In the genomic region with DNA sequence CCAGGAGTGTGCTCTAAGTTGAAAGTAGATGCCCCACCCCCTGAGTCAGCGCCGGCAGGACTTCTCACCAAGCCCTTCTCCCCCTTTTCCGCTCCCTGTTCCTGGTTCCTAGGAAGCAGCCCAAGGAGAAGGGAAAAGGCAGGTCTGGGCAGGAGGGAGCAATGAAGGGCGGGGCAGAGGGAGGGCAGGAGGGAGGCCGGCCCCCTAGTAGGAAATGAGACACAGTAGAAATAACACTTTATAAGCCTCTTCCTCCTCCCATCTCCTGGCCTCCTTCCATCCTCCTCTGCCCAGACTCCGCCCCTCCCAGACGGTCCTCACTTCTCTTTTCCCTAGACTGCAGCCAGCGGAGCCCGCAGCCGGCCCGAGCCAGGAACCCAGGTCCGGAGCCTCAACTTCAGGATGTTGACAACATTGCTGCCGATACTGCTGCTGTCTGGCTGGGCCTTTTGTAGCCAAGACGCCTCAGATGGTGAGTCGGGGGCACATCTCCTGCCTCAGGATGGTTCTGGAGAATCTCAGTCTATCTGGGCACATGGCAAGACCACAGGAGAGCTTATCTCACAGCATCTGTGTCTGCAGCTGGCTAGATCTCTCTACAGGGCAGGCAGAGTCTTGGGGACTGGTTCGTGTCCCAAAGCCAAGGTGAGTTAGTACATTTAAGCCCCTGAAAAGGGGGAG, we compare ENCODE assay signal across 8 cellular contexts. TPM values are rescaled to one million over a fixed set of nuclear protein-coding genes. Genes with fewer than 3 reads are reported as not detected.
A peak's percentile ranks its signal among the peaks of the same experiment; 100 is the strongest.
DNase-seq lines count a peak whose midpoint lies in the region; ATAC-seq, FAIRE-seq and TF ChIP-seq lines count a peak whose summit lies in the region.

Gene PROCR (plus strand): TSS at position 320 of the 681 bp plus-strand sequence. CDS start 83 bp downstream, at position 403.

- peak within 1 kb of the TSS; percentile 25 to 47 (median 36) for H3K4me3 ChIP-seq in upper lobe of left lung

- ATAC-seq in upper lobe of left lung (ENCODE audit: low FRiP score in 2 of 2) (peak; percentile 92 to 95), HG02678 (IDR thresholded peaks at IDR 0.05; ENCODE audit: unreplicated experiment) (no peak)

- no peaks in the 10 kb centered on the region for H3K9me3 Mint-ChIP-seq in activated CD4-positive, alpha-beta memory T cell treated with anti-CD3 and anti-CD28 coated beads, Interleukin-2, amount 10 ng/mL, durations not matched to agents 7 days and 5 days

- POLR2A ChIA-PET in activated CD4-positive, alpha-beta memory T cell treated with anti-CD3 and anti-CD28 coated beads, Interleukin-2, amount 10 ng/mL, durations not matched to agents 7 days and 5 days (lab: Charles Lee) = no interaction called here

- peaks cover 0 to 9% (median 3%) of the 10 kb centered on the region in 4 donors for H3K36me3 ChIP-seq in upper lobe of left lung

- CTCF ChIA-PET in activated CD4-positive, alpha-beta memory T cell treated with anti-CD3 and anti-CD28 coated beads, Interleukin-2, amount 10 ng/mL, durations not matched to agents 7 days and 5 days (lab: Charles Lee) = no interaction called here

- H3K27me3 ChIP-seq in upper lobe of left lung = no peaks in the 10 kb centered on the region

- TF ChIP-seq CTCF in upper lobe of left lung (IDR thresholded peaks at IDR 0.05) = no peak

- WGBS in upper lobe of left lung, 2 donors = 6 to 7% methylated on average over 14 to 16 of the region's 16 CpGs

- H3K36me3 Mint-ChIP-seq in activated CD4-positive, alpha-beta memory T cell treated with anti-CD3 and anti-CD28 coated beads, Interleukin-2, amount 10 ng/mL, durations not matched to agents 7 days and 5 days (ENCODE audit: low read depth) = no peaks in the 10 kb centered on the region

- H3K4me1 ChIP-seq in upper lobe of left lung = peaks cover 8 to 32% (median 22%) of the 10 kb centered on the region in 4 donors

- no peak for TF ChIP-seq EP300 in upper lobe of left lung (IDR thresholded peaks at IDR 0.05)

- no peaks in the 10 kb centered on the region for H3K27me3 Mint-ChIP-seq in activated CD4-positive, alpha-beta memory T cell treated with anti-CD3 and anti-CD28 coated beads, Interleukin-2, amount 10 ng/mL, durations not matched to agents 7 days and 5 days

- TF ChIP-seq POLR2A in upper lobe of left lung (IDR thresholded peaks at IDR 0.05) = peak in 1 of 4 donors; percentile 20

- H3K4me1 Mint-ChIP-seq in activated CD4-positive, alpha-beta memory T cell treated with anti-CD3 and anti-CD28 coated beads, Interleukin-2, amount 10 ng/mL, durations not matched to agents 7 days and 5 days = peaks cover 13% of the 10 kb centered on the region

- H3K9me3 ChIP-seq in upper lobe of left lung = no peaks in the 10 kb centered on the region

- DNase-seq in NCI-H187 treated with DMSO at 0.1 percent for 48 hours (lab: John Stamatoyannopoulos, UW) (peak; percentile 12), fibroblast of gingiva (ENCODE audit: low read depth) (peak; percentile 78), mucosa of gallbladder (ENCODE audit: low spot score) (peak; percentile 85), upper lobe of left lung (peak; percentile 83 to 89)
- DNase-seq in activated CD4-positive, alpha-beta memory T cell treated with anti-CD3 and anti-CD28 coated beads, Interleukin-2, amount 10 ng/mL, durations not matched to agents 7 days and 5 days = no peak
- DNase-seq in activated effector memory CD4-positive, alpha-beta T cell treated with Interleukin-2 at 50 U/mL for 16 hours = no peak

- peak within 1 kb of the TSS in 3 of 4 donors; percentile 58 to 66 (median 63) for H3K27ac ChIP-seq in upper lobe of left lung

- FAIRE-seq in G401.6 (lab: Jason Lieb, UNC) = peak; percentile 98

- H3K4me3 Mint-ChIP-seq in activated CD4-positive, alpha-beta memory T cell treated with anti-CD3 and anti-CD28 coated beads, Interleukin-2, amount 10 ng/mL, durations not matched to agents 7 days and 5 days = peak within 1 kb of the TSS; percentile 48

- H3K27ac Mint-ChIP-seq in activated CD4-positive, alpha-beta memory T cell treated with anti-CD3 and anti-CD28 coated beads, Interleukin-2, amount 10 ng/mL, durations not matched to agents 7 days and 5 days = no peak within 1 kb of the TSS

RNA-seq across cellular contexts. Expression of gene PROCR, which starts in this region (rescaled TPM):
- under 1 TPM; 0.88 to 0.95 TPM for total RNA-seq in activated CD4-positive, alpha-beta memory T cell treated with anti-CD3 and anti-CD28 coated beads, Interleukin-2, amount 10 ng/mL, durations not matched to agents 7 days and 5 days
- 21.4 TPM for total RNA-seq in mucosa of gallbladder
- total RNA-seq in upper lobe of left lung = 10 to 100 TPM in 4 of 6 donors, 1 to 10 TPM in 2; 5.2 to 24.7 (median 11.6) TPM

Comparison
In these comparisons a context has a peak if more than half of its experiments do, and no peak if none do; other contexts are left out.
1. DNase-seq: peak in NCI-H187 treated with DMSO at 0.1 percent for 48 hours (single experiment), fibroblast of gingiva (single experiment), mucosa of gallbladder (single experiment) and upper lobe of left lung (2 of 2); none in activated CD4-positive, alpha-beta memory T cell treated with anti-CD3 and anti-CD28 coated beads, Interleukin-2, amount 10 ng/mL, durations not matched to agents 7 days and 5 days (single experiment) and activated effector memory CD4-positive, alpha-beta T cell treated with Interleukin-2 at 50 U/mL for 16 hours (single experiment).